ENCODE assay signal across 9 cellular contexts in genomic region chr1:38474738-38475623, GRCh38.
DNase-seq lines count a peak whose midpoint lies in the region; ATAC-seq and TF ChIP-seq lines count a peak whose summit lies in the region.
"Had no signal": no experiment of that assay in that cellular context is flagged by ENCODE, and none has a peak within 500 bp of the region (broad histone marks: within the 10 kb centered on the region; RNA-seq: fewer than 3 reads in every experiment).

No MANE protein-coding gene starts in this region.

- no peaks in the 10 kb centered on the region for H3K9me3 ChIP-seq in BE2C
- H3K9me3 ChIP-seq: thoracic aorta had no signal

- TF ChIP-seq CTCF in GM12875 (IDR thresholded peaks at IDR 0.05; ENCODE audit: borderline replicate concordance, insufficient read depth, low read depth, low read length) (no peak), BE2C (IDR thresholded peaks at IDR 0.05; ENCODE audit: low read depth, low read length) (no peak)

- H3K4me3 ChIP-seq in GM12875 (ENCODE audit: low read depth, low read length) (peak overlapping the region; percentile 77), BE2C (ENCODE audit: low read depth, low read length) (no peak overlapping the region)
- H3K4me3 ChIP-seq: thoracic aorta had no signal

- DNase-seq in left kidney (ENCODE audit: low read depth, low spot score) = peak; percentile 43
- no peak for DNase-seq in BE2C
- DNase-seq in NCI-H1436 (lab: John Stamatoyannopoulos, UW) = no peak
- DNase-seq in posterior cingulate gyrus = no peak
- DNase-seq in RPMI8226 = no peak

- no peaks in the 10 kb centered on the region for H3K36me3 ChIP-seq in BE2C
- H3K36me3 ChIP-seq: thoracic aorta had no signal

- intact Hi-C loops in posterior cingulate gyrus (cut with DNase I) = no loop called here

- no peaks in the 10 kb centered on the region for H3K4me1 ChIP-seq in BE2C

- no peaks in the 10 kb centered on the region for H3K27me3 ChIP-seq in BE2C

- peak; percentile 88 for ATAC-seq in GM21381 (IDR thresholded peaks at IDR 0.05; ENCODE audit: unreplicated experiment)
- peak; percentile 84 for ATAC-seq in HG03520 (IDR thresholded peaks at IDR 0.05; ENCODE audit: unreplicated experiment)
